Comparison of ENCODE assay signal across 18 cellular contexts in genomic region chr7:122572706-122573105, GRCh38.
DNase-seq lines count a peak whose midpoint lies in the region.
"Had no signal": no experiment of that assay in that cellular context is flagged by ENCODE, and none has a peak within 500 bp of the region (broad histone marks: within the 10 kb centered on the region; RNA-seq: fewer than 3 reads in every experiment).

No MANE protein-coding gene starts in this region.

- no peak overlapping the region for H3K4me3 ChIP-seq in effector memory CD4-positive, alpha-beta T cell (ENCODE audit: insufficient read depth, low read depth, low read length, poor library complexity, severe bottlenecking)
- H3K4me3 ChIP-seq: BLaER1, GM12878, GM23338 had no signal

- no peaks in the 10 kb centered on the region for H3K9me3 ChIP-seq in effector memory CD4-positive, alpha-beta T cell (ENCODE audit: control insufficient read depth, low read length)
- H3K9me3 ChIP-seq: BLaER1, Caco-2 had no signal

- no peaks in the 10 kb centered on the region for H3K36me3 ChIP-seq in effector memory CD4-positive, alpha-beta T cell (ENCODE audit: control insufficient read depth, insufficient read depth, low read length)
- H3K36me3 ChIP-seq: BLaER1 had no signal

- no peaks in the 10 kb centered on the region for H3K27me3 ChIP-seq in effector memory CD4-positive, alpha-beta T cell (replicated peaks; ENCODE audit: control insufficient read depth, insufficient read depth, low read length, poor library complexity, severe bottlenecking)
- H3K27me3 ChIP-seq: BLaER1 had no signal

- H3K4me1 ChIP-seq in effector memory CD4-positive, alpha-beta T cell (ENCODE audit: control insufficient read depth, insufficient read depth, low read length, poor library complexity, severe bottlenecking): no peaks in the 10 kb centered on the region
- H3K4me1 ChIP-seq: BLaER1, Caco-2 had no signal

- DNase-seq in NCI-H146 (lab: John Stamatoyannopoulos, UW) (peak; percentile 17), NCI-H146 treated with DMSO at 0.1 percent for 48 hours (lab: John Stamatoyannopoulos, UW; ENCODE audit: unreplicated experiment) (no peak), G401 (ENCODE audit: low spot score) (peak; percentile 99), cerebellar cortex (ENCODE audit: low spot score) (peak; percentile 98), NCI-H82 treated with DMSO at 0.1 percent for 48 hours (lab: John Stamatoyannopoulos, UW; ENCODE audit: unreplicated experiment) (no peak)
- no peak for DNase-seq in effector memory CD4-positive, alpha-beta T cell
- DNase-seq: Caco-2; CD4-positive, CD25-positive, alpha-beta regulatory T cell; CD8-positive, alpha-beta T cell; DMS153; DND-41; GDM1; H9 had no signal

- in situ Hi-C loops in G401 (cut with HindIII; ENCODE audit: low sequenced_read_pairs): no loop called here

- H3K27ac ChIP-seq in effector memory CD4-positive, alpha-beta T cell (ENCODE audit: insufficient read depth, low read length, poor library complexity, severe bottlenecking): no peak overlapping the region
- H3K27ac ChIP-seq: 22Rv1, BLaER1, C4-2B had no signal

Comparison
In these comparisons a context has a peak if more than half of its experiments do, and no peak if none do; other contexts are left out.
1. DNase-seq: peak in NCI-H146 (single experiment), G401 (single experiment) and cerebellar cortex (single experiment); none in NCI-H146 treated with DMSO at 0.1 percent for 48 hours (single experiment), effector memory CD4-positive, alpha-beta T cell (0 of 3) and NCI-H82 treated with DMSO at 0.1 percent for 48 hours (single experiment).